In genomic region chr11:35943761-35944502, GRCh38 we compare ENCODE assay signal across 8 cellular contexts. TPM values are rescaled to one million over a fixed set of nuclear protein-coding genes. Genes with fewer than 3 reads are reported as not detected.
DNase-seq lines count a peak whose midpoint lies in the region; ATAC-seq and TF ChIP-seq lines count a peak whose summit lies in the region.

LDLRAD3 (plus strand) TSS chr11:35944062; CDS start chr11:35944099, 37 bp downstream.

- DNase-seq in COLO668 (lab: John Stamatoyannopoulos, UW; ENCODE audit: unreplicated experiment) = peak; percentile 86
- DNase-seq in RPMI8226 = peak; percentile 50
- DNase-seq in amniotic epithelial cell (ENCODE audit: low read depth) = peak; percentile 80
- peak; percentile 76 to 91 (median 82) for DNase-seq in heart left ventricle
- DNase-seq in ovary = peak; percentile 83 to 86 (median 86)

- peak; percentile 81 for ATAC-seq in GM21381 (IDR thresholded peaks at IDR 0.05; ENCODE audit: unreplicated experiment)
- peak; percentile 67 to 94 (median 92) for ATAC-seq in heart left ventricle

- H3K36me3 ChIP-seq in HUES6 (ENCODE audit: control insufficient read depth, insufficient read depth, low read length) (no peaks in the 10 kb centered on the region), heart left ventricle (no peaks in the 10 kb centered on the region), ovary (no peaks in the 10 kb centered on the region), urinary bladder (ENCODE audit: insufficient read depth) (no peaks in the 10 kb centered on the region)

- TF ChIP-seq POLR2A in heart left ventricle (IDR thresholded peaks at IDR 0.05) (no peak), ovary (IDR thresholded peaks at IDR 0.05) (no peak)

- WGBS in heart left ventricle, 4 donors = 0 to 1% (median 0%) methylated on average over 55 to 95 of the region's 95 CpGs
- WGBS in ovary, 3 donors = 0 to 1% (median 1%) methylated on average over 35 to 95 of the region's 95 CpGs
- under 1% methylated on average over 91 of the region's 95 CpGs for WGBS in urinary bladder

- H3K27me3 ChIP-seq in HUES6 (ENCODE audit: control insufficient read depth, insufficient read depth, low read length) (peaks cover 16% of the 10 kb centered on the region), heart left ventricle (peaks cover 0 to 6% (median 0%) of the 10 kb centered on the region in 9 donors), ovary (no peaks in the 10 kb centered on the region)

- peaks cover 44% of the 10 kb centered on the region for H3K4me1 ChIP-seq in HUES6 (ENCODE audit: control insufficient read depth, insufficient read depth, low read length)
- peaks cover 0 to 29% (median 9%) of the 10 kb centered on the region in 12 donors for H3K4me1 ChIP-seq in heart left ventricle
- peaks cover 19% of the 10 kb centered on the region for H3K4me1 ChIP-seq in ovary (ENCODE audit: insufficient read depth)
- H3K4me1 ChIP-seq in urinary bladder (ENCODE audit: insufficient read depth) = no peaks in the 10 kb centered on the region

- peak within 1 kb of the TSS; percentile 88; the same call in 1 of the 2 replicates for H3K27ac ChIP-seq in HUES6 (ENCODE audit: low read depth, low read length)
- H3K27ac ChIP-seq in heart left ventricle = peak within 1 kb of the TSS in 10 of 12 donors; percentile 25 to 68 (median 60)
- peak within 1 kb of the TSS; percentile 34 to 47 for H3K27ac ChIP-seq in ovary
- H3K27ac ChIP-seq in urinary bladder (ENCODE audit: low read depth) = no peak within 1 kb of the TSS

- peak within 1 kb of the TSS; percentile 83 for H3K9ac ChIP-seq in HUES6 (ENCODE audit: low read length)

- TF ChIP-seq CTCF in heart left ventricle (IDR thresholded peaks at IDR 0.05) (no peak), ovary (IDR thresholded peaks at IDR 0.05) (no peak)

- H3K9me3 ChIP-seq in HUES6 (ENCODE audit: control insufficient read depth, insufficient read depth, low read depth, low read length) (no peaks in the 10 kb centered on the region), heart left ventricle (no peaks in the 10 kb centered on the region), ovary (no peaks in the 10 kb centered on the region)

- H3K4me3 ChIP-seq in HUES6 (ENCODE audit: low read depth, low read length) (peak within 1 kb of the TSS; percentile 80), heart left ventricle (peak within 1 kb of the TSS; percentile 9 to 77 (median 62)), ovary (peak within 1 kb of the TSS; percentile 75), urinary bladder (ENCODE audit: low read depth, low read length) (peak within 1 kb of the TSS; percentile 71)

- TF ChIP-seq EP300 in ovary (IDR thresholded peaks at IDR 0.05) = no peak

- intact Hi-C loops in heart left ventricle (cut with DNase I) (loop anchor here in 3 of 10 donors (5.0 to 10.0 kb wide), 5 partner anchors 91 to 329 kb away; partner anchors contain the start of genes FJX1 (in 1 of the 3) and TRIM44 (in 1 of the 3)), ovary (cut with DNase I) (no loop called here)

RNA-seq across cellular contexts. Expression of gene LDLRAD3, which starts in this region (rescaled TPM):
- total RNA-seq in heart left ventricle = 1 to 10 TPM; 1.5 to 7.7 (median 2.6) TPM
- 1 to 10 TPM; 1.1 to 4.1 TPM for polyA plus RNA-seq in heart left ventricle
- 10 to 100 TPM; 14.5 to 32.4 (median 18.8) TPM for total RNA-seq in ovary
- 10 to 100 TPM; 17.1 TPM for polyA plus RNA-seq in ovary
- 13.8 TPM for total RNA-seq in urinary bladder
- 7.2 TPM for polyA plus RNA-seq in urinary bladder
